Comparison of ENCODE assay signal across 8 cellular contexts in the genomic region with DNA sequence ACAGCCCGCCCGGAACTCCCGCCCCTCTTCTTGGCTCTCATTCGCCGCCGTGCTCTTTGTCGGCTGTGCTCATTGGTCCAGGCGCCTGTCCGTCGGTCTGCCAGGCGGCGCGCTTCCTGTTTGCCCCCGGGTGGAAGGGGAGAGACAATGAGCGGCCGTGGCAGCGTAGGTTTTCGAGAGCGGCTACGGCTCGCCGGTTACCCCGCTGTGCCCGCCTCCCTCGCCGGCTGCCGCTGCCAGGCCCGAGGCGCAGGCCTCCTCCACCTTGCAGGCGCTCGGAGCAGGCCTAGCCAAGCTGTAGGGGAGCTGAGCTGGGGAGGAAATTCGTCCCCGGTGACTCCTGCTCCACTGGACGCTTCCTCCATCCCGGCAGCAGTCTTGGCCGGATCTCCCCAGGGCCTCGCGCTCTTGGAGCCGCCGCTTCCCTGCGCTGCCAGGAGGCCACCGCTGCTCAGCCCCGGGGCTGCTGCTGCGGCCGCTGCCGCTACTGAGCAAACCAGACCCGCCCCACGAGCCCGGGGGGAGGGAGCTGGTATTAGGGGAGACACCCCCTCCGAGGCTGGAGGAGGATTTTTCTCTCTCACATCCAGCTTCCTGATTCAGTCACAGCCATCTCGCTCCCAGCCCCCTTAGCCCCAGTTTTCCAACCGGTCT. TPM values are rescaled to one million over a fixed set of nuclear protein-coding genes. Genes with fewer than 3 reads are reported as not detected.
DNase-seq lines count a peak whose midpoint lies in the region; ATAC-seq and TF ChIP-seq lines count a peak whose summit lies in the region.

A gene (minus strand): TSS at position 2 of the 654 bp plus-strand sequence. CDS start 202 bp downstream, outside the sequence.

- H3K4me1 ChIP-seq in left ventricle myocardium inferior (peaks cover 58% of the 10 kb centered on the region), prostate gland (replicated peaks) (peaks cover 5% of the 10 kb centered on the region), urinary bladder (ENCODE audit: insufficient read depth) (no peaks in the 10 kb centered on the region)

- peak within 1 kb of the TSS; percentile 100 for H3K27ac ChIP-seq in left ventricle myocardium inferior (replicated peaks)
- peak within 1 kb of the TSS; percentile 100 for H3K27ac ChIP-seq in prostate gland
- H3K27ac ChIP-seq in urinary bladder (ENCODE audit: low read depth) = peak within 1 kb of the TSS; percentile 100

- peak; percentile 93 for TF ChIP-seq POLR2A in prostate gland (IDR thresholded peaks at IDR 0.05)

- ATAC-seq in HG02870 (IDR thresholded peaks at IDR 0.05; ENCODE audit: unreplicated experiment) = peak; percentile 67
- peak; percentile 71 for ATAC-seq in T-helper 17 cell

- peak within 1 kb of the TSS; percentile 96 for H3K4me3 Mint-ChIP-seq in T-helper 17 cell

- H3K27me3 Mint-ChIP-seq in T-helper 17 cell = no peaks in the 10 kb centered on the region

- H3K4me1 Mint-ChIP-seq in T-helper 17 cell = peaks cover 24% of the 10 kb centered on the region

- TF ChIP-seq CTCF in GM13977 (IDR thresholded peaks at IDR 0.05; ENCODE audit: extremely low read depth, insufficient read depth, missing control alignments) (no peak), left ventricle myocardium inferior (IDR thresholded peaks at IDR 0.05; ENCODE audit: borderline replicate concordance) (peak; percentile 20), prostate gland (IDR thresholded peaks at IDR 0.05) (peak in 1 of 4 experiments; percentile 4)

- H3K36me3 ChIP-seq in left ventricle myocardium inferior = no peaks in the 10 kb centered on the region
- no peaks in the 10 kb centered on the region for H3K36me3 ChIP-seq in prostate gland
- H3K36me3 ChIP-seq in urinary bladder (ENCODE audit: insufficient read depth) = no peaks in the 10 kb centered on the region

- no peaks in the 10 kb centered on the region for H3K9me3 ChIP-seq in T-helper 17 cell (ENCODE audit: control insufficient read depth, low read length, poor library complexity, severe bottlenecking)
- H3K9me3 ChIP-seq in left ventricle myocardium inferior (replicated peaks) = peaks cover 9% of the 10 kb centered on the region
- H3K9me3 ChIP-seq in prostate gland = no peaks in the 10 kb centered on the region

- intact Hi-C loops in left ventricle myocardium inferior (cut with micrococcal nuclease) = loop anchor here (5.0 kb wide), 1 partner anchor 62 kb away; no protein-coding TSS in a partner anchor
- intact Hi-C loops in prostate gland (cut with DNase I) = loop anchor here (2.0 to 5.0 kb wide), 3 partner anchors 47 to 377 kb away; no protein-coding TSS in a partner anchor

- in situ Hi-C loops in GM13977 (cut with MboI; ENCODE audit: low pct_unique_long_range_greater_than_20kb, low sequenced_read_pairs, unreplicated experiment) = no loop called here

- peaks cover 2% of the 10 kb centered on the region for H3K36me3 Mint-ChIP-seq in T-helper 17 cell (ENCODE audit: low read depth)

- WGBS in prostate gland = under 1% methylated on average over 35 of the region's 52 CpGs
- under 1% methylated on average over 52 of the region's 52 CpGs for WGBS in urinary bladder

- H3K27ac Mint-ChIP-seq in T-helper 17 cell = peak within 1 kb of the TSS; percentile 96

- no peaks in the 10 kb centered on the region for H3K27me3 ChIP-seq in left ventricle myocardium inferior (ENCODE audit: low read depth)
- no peaks in the 10 kb centered on the region for H3K27me3 ChIP-seq in prostate gland (replicated peaks; ENCODE audit: insufficient read depth)

- H3K4me3 ChIP-seq in left ventricle myocardium inferior (peak within 1 kb of the TSS; percentile 99), prostate gland (peak within 1 kb of the TSS; percentile 99 to 100), urinary bladder (ENCODE audit: low read depth, low read length) (peak within 1 kb of the TSS; percentile 97)

- peak; percentile 99 for DNase-seq in GM13977 (ENCODE audit: low spot score)
- DNase-seq in NCI-H1694 treated with DMSO at 0.1 percent for 48 hours (lab: John Stamatoyannopoulos, UW) = peak; percentile 96
- peak; percentile 91 to 94 (median 92) for DNase-seq in T-helper 17 cell
- DNase-seq in amygdala (lab: John Stamatoyannopoulos, UW) = peak; percentile 48 to 97 (median 94)
- peak; percentile 98 for DNase-seq in left ventricle myocardium inferior
- peak; percentile 96 for DNase-seq in prostate gland (ENCODE audit: low spot score)

RNA-seq across cellular contexts. Expression of the gene that starts here (rescaled TPM):
- total RNA-seq in T-helper 17 cell = 100 to 1,000 TPM; 123 to 155 TPM
- 32.1 TPM for total RNA-seq in left ventricle myocardium inferior
- 100 to 1,000 TPM; 145 to 166 TPM for total RNA-seq in prostate gland
- total RNA-seq in urinary bladder = 236 TPM
- 38.8 TPM for polyA plus RNA-seq in urinary bladder

Comparison
In these comparisons a context has a peak if more than half of its experiments do, and no peak if none do; other contexts are left out.
1. Peak in every context shown above with its lines: DNase-seq, ATAC-seq, H3K4me3 ChIP-seq and H3K27ac ChIP-seq.